15 cellular contexts compared by ENCODE assay signal in the genomic region with DNA sequence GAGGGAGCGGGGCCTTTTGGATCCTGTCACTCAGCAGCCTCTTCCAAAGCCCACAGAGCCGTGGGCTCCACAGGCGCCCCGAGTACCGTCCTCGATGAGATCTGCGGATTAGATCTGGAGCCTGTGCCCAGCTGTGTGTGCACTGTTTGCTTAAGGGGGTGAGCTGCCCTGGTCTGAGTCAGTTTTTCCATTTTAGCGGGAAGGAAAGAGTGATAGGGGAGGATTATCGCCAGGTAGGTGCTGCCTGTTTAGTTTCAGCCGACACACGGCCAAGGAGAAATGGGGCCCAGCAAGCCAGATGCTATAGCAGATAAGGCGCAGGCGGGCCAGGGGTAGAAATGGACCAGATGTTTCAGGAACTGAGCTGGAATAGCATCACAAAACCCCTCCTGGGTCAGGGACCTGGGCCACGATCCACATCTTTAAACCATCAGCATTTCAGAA. TPM values are rescaled to one million over a fixed set of nuclear protein-coding genes. Genes with fewer than 3 reads are reported as not detected.
A peak's percentile ranks its signal among the peaks of the same experiment; 100 is the strongest.
DNase-seq lines count a peak whose midpoint lies in the region; ATAC-seq and TF ChIP-seq lines count a peak whose summit lies in the region.
"Had no signal": no experiment of that assay in that cellular context is flagged by ENCODE, and none has a peak within 500 bp of the region (broad histone marks: within the 10 kb centered on the region; RNA-seq: fewer than 3 reads in every experiment).

No MANE protein-coding gene starts in this region.

- H3K79me1 ChIP-seq in mesenchymal stem cell (replicated peaks; ENCODE audit: low read length, poor library complexity, severe bottlenecking), result peaks cover 32% of the 10 kb centered on the region

- peaks cover 0 to 2% (median 2%) of the 10 kb centered on the region in 3 donors for H3K27me3 Mint-ChIP-seq in CD14-positive monocyte (ENCODE audit: low read depth in 3 of 3)
- H3K27me3 Mint-ChIP-seq in activated CD8-positive, alpha-beta memory T cell treated with anti-CD3 and anti-CD28 coated beads, Interleukin-2, amount 10 ng/mL, durations not matched to agents 7 days and 5 days, result no peaks in the 10 kb centered on the region
- H3K27me3 Mint-ChIP-seq: activated T-helper 17 cell treated with anti-CD3 and anti-CD28 coated beads, Interleukin-2, amount 50 U/mL, for 72 hours had no signal

- peak overlapping the region in 1 of 2 experiments; percentile 29 for H2BK12ac ChIP-seq in mesenchymal stem cell (ENCODE audit: low read length in 2 of 2)

- no peak overlapping the region for H3K9ac ChIP-seq in mesenchymal stem cell (ENCODE audit: low read length)

- intact Hi-C loops in CD14-positive monocyte (cut with micrococcal nuclease), result loop anchor here in 1 of 2 donors (10.0 kb wide), 1 partner anchor 215 kb away; no protein-coding TSS in a partner anchor
- intact Hi-C loops in ascending aorta (cut with DNase I), result loop anchor here (5.0 kb wide), 2 partner anchors 202 to 332 kb away; a partner anchor contains a TSS
- intact Hi-C loops in spleen (cut with DNase I; ENCODE audit: low total_unique reads), result no loop called here

- H3K4me3 Mint-ChIP-seq in CD14-positive monocyte, result no peak overlapping the region
- no peak overlapping the region for H3K4me3 Mint-ChIP-seq in activated CD8-positive, alpha-beta memory T cell treated with anti-CD3 and anti-CD28 coated beads, Interleukin-2, amount 10 ng/mL, durations not matched to agents 7 days and 5 days
- H3K4me3 Mint-ChIP-seq: activated T-helper 17 cell treated with anti-CD3 and anti-CD28 coated beads, Interleukin-2, amount 50 U/mL, for 72 hours; nephron progenitor cell; T-helper 1 cell treated with Interleukin-12 subunit alpha and Interleukin-12 subunit beta and Interleukin-4 antibody, amounts not matched to agents 30 μg/mL and 1 μg/mL, for 36 hours had no signal

- no peak overlapping the region for H3K4ac ChIP-seq in mesenchymal stem cell (ENCODE audit: low read depth in 1 of 2, low read length in 2 of 2)

- TF ChIP-seq POLR2A in spleen (IDR thresholded peaks at IDR 0.05), result no peak

- peak overlapping the region in 1 of 2 experiments; percentile 28 for H3K18ac ChIP-seq in mesenchymal stem cell (ENCODE audit: low read depth in 1 of 2, low read length in 2 of 2)

- H3K36me3 Mint-ChIP-seq in CD14-positive monocyte, result no peaks in the 10 kb centered on the region
- no peaks in the 10 kb centered on the region for H3K36me3 Mint-ChIP-seq in activated CD8-positive, alpha-beta memory T cell treated with anti-CD3 and anti-CD28 coated beads, Interleukin-2, amount 10 ng/mL, durations not matched to agents 7 days and 5 days

- H3K23ac ChIP-seq in mesenchymal stem cell (ENCODE audit: low read length in 2 of 2), result no peak overlapping the region

- CTCF ChIA-PET in activated CD8-positive, alpha-beta memory T cell treated with anti-CD3 and anti-CD28 coated beads, Interleukin-2, amount 10 ng/mL, durations not matched to agents 7 days and 5 days (lab: Charles Lee), result no interaction called here

- H3K14ac ChIP-seq in mesenchymal stem cell (ENCODE audit: low read length in 2 of 2), result no peak overlapping the region

- H3K27me3 ChIP-seq in ascending aorta, result no peaks in the 10 kb centered on the region
- H3K27me3 ChIP-seq in mesenchymal stem cell (ENCODE audit: control insufficient read depth in 1 of 2, insufficient read depth in 1 of 2, low read length in 2 of 2), result no peaks in the 10 kb centered on the region
- no peaks in the 10 kb centered on the region for H3K27me3 ChIP-seq in spleen (replicated peaks in 1 of 7)

- H3K4me2 ChIP-seq in mesenchymal stem cell (ENCODE audit: low read length, poor library complexity, severe bottlenecking), result no peak overlapping the region

- WGBS in mesenchymal stem cell, result 94% methylated on average over 14 of the region's 14 CpGs
- 84 to 88% (median 86%) methylated on average over 10 to 14 of the region's 14 CpGs for WGBS in spleen, 5 donors

- no peaks in the 10 kb centered on the region for H3K9me3 ChIP-seq in ascending aorta
- H3K9me3 ChIP-seq in mesenchymal stem cell (ENCODE audit: control insufficient read depth, low read length), result no peaks in the 10 kb centered on the region
- peaks cover 0 to 24% (median 17%) of the 10 kb centered on the region in 8 donors for H3K9me3 ChIP-seq in spleen

- H2BK120ac ChIP-seq in mesenchymal stem cell (ENCODE audit: low read depth, low read length), result no peak overlapping the region

- peaks cover 33 to 59% of the 10 kb centered on the region in 2 donors for H3K4me1 ChIP-seq in ascending aorta
- H3K4me1 ChIP-seq in mesenchymal stem cell (ENCODE audit: control insufficient read depth, insufficient read depth, low read depth, low read length), result peaks cover 47% of the 10 kb centered on the region
- peaks cover 0 to 15% (median 0%) of the 10 kb centered on the region in 6 donors for H3K4me1 ChIP-seq in spleen

- no peak overlapping the region for H2BK5ac ChIP-seq in mesenchymal stem cell (ENCODE audit: low read depth, low read length, poor library complexity, severe bottlenecking)

- no peak overlapping the region for H4K91ac ChIP-seq in mesenchymal stem cell (ENCODE audit: low read length)

- TF ChIP-seq CTCF in CD14-positive monocyte (IDR thresholded peaks at IDR 0.05), result no peak
- no peak for TF ChIP-seq CTCF in ascending aorta (IDR thresholded peaks at IDR 0.05)
- TF ChIP-seq CTCF in spleen (IDR thresholded peaks at IDR 0.05 in 8 of 11, conservative IDR thresholded peaks at IDR 0.05 in 3 of 11), result no peak

- H2AK5ac ChIP-seq in mesenchymal stem cell (ENCODE audit: low read length, severe bottlenecking), result peak overlapping the region; percentile 31

- H2AFZ ChIP-seq in mesenchymal stem cell (ENCODE audit: low read depth, low read length), result no peak overlapping the region

- no peaks in the 10 kb centered on the region for H3K36me3 ChIP-seq in ascending aorta
- peaks cover 4 to 32% of the 10 kb centered on the region in 2 experiments for H3K36me3 ChIP-seq in mesenchymal stem cell (ENCODE audit: control insufficient read depth in 1 of 2, insufficient read depth in 2 of 2, low read depth in 1 of 2, low read length in 2 of 2)
- no peaks in the 10 kb centered on the region for H3K36me3 ChIP-seq in spleen

- DNase-seq in CD14-positive monocyte (ENCODE audit: low spot score), result peak; percentile 11
- DNase-seq in ascending aorta (ENCODE audit: low spot score in 2 of 2), result peak in 1 of 2 donors; percentile 1
- no peak for DNase-seq in mesenchymal stem cell
- DNase-seq in spleen, result peak; percentile 52
- DNase-seq in stimulated activated CD4-positive, alpha-beta T cell treated with anti-CD3 and anti-CD28 coated beads, Interleukin-4, amount 100 ng/mL, for 4 hours, result no peak
- no peak for DNase-seq in NCI-H345 (lab: John Stamatoyannopoulos, UW)
- DNase-seq in activated CD8-positive, alpha-beta memory T cell treated with anti-CD3 and anti-CD28 coated beads, Interleukin-2, amount 10 ng/mL, durations not matched to agents 7 days and 5 days, result no peak
- no peak for DNase-seq in GM19240 (ENCODE audit: insufficient read length, low spot score)
- DNase-seq: GDM1, MM.1S, NCI-H1436 treated with DMSO at 0.1 percent for 48 hours, NCI-H774 had no signal

- H3K27ac Mint-ChIP-seq in CD14-positive monocyte, result no peak overlapping the region
- no peak overlapping the region for H3K27ac Mint-ChIP-seq in activated CD8-positive, alpha-beta memory T cell treated with anti-CD3 and anti-CD28 coated beads, Interleukin-2, amount 10 ng/mL, durations not matched to agents 7 days and 5 days
- H3K27ac Mint-ChIP-seq: activated T-helper 17 cell treated with anti-CD3 and anti-CD28 coated beads, Interleukin-2, amount 50 U/mL, for 72 hours; nephron progenitor cell; T-helper 1 cell treated with Interleukin-12 subunit alpha and Interleukin-12 subunit beta and Interleukin-4 antibody, amounts not matched to agents 30 μg/mL and 1 μg/mL, for 36 hours had no signal

- ATAC-seq in activated CD8-positive, alpha-beta memory T cell treated with anti-CD3 and anti-CD28 coated beads, Interleukin-2, amount 10 ng/mL, durations not matched to agents 7 days and 5 days, result no peak
- ATAC-seq: activated T-helper 17 cell treated with anti-CD3 and anti-CD28 coated beads, Interleukin-2, amount 50 U/mL, for 72 hours had no signal

- H2BK15ac ChIP-seq in mesenchymal stem cell (ENCODE audit: low read depth, poor library complexity, severe bottlenecking), result no peak overlapping the region

- H4K8ac ChIP-seq in mesenchymal stem cell (ENCODE audit: low read length), result no peak overlapping the region

- H3K4me3 ChIP-seq in ascending aorta (no peak overlapping the region), mesenchymal stem cell (ENCODE audit: insufficient read depth in 1 of 2, low read depth in 1 of 2, low read length in 2 of 2) (no peak overlapping the region), spleen (no peak overlapping the region)

- H3K4me1 Mint-ChIP-seq in CD14-positive monocyte, result no peaks in the 10 kb centered on the region
- no peaks in the 10 kb centered on the region for H3K4me1 Mint-ChIP-seq in activated CD8-positive, alpha-beta memory T cell treated with anti-CD3 and anti-CD28 coated beads, Interleukin-2, amount 10 ng/mL, durations not matched to agents 7 days and 5 days
- H3K4me1 Mint-ChIP-seq: activated T-helper 17 cell treated with anti-CD3 and anti-CD28 coated beads, Interleukin-2, amount 50 U/mL, for 72 hours had no signal

- H3K9me3 Mint-ChIP-seq in CD14-positive monocyte, result peaks cover 9 to 26% (median 15%) of the 10 kb centered on the region in 7 donors
- H3K9me3 Mint-ChIP-seq in activated CD8-positive, alpha-beta memory T cell treated with anti-CD3 and anti-CD28 coated beads, Interleukin-2, amount 10 ng/mL, durations not matched to agents 7 days and 5 days (ENCODE audit: low read depth), result no peaks in the 10 kb centered on the region

- peak overlapping the region; percentile 79 to 88 for H3K27ac ChIP-seq in ascending aorta
- no peak overlapping the region for H3K27ac ChIP-seq in mesenchymal stem cell (ENCODE audit: low read length, poor library complexity, severe bottlenecking)
- H3K27ac ChIP-seq in spleen, result peak overlapping the region in 1 of 8 donors; percentile 2

RNA-seq across cellular contexts. Expression of a gene that starts 18.1 kb away (rescaled TPM):
- polyA plus RNA-seq in CD14-positive monocyte (not detected), spleen (10 to 100 TPM in 1 of 3 donors, 1 to 10 TPM in 2; 2.6 to 12.2 (median 3.1) TPM)
- total RNA-seq in ascending aorta (99.6 TPM), spleen (10 to 100 TPM; 14.6 to 50.6 (median 28.9) TPM)
- polyA plus RNA-seq in mesenchymal stem cell (2013, experiment 1 of 2), result 754 TPM
- polyA plus RNA-seq in mesenchymal stem cell (2013, experiment 2 of 2), result 709 TPM
- under 1 TPM; 0.09 to 0.16 TPM for total RNA-seq in activated CD8-positive, alpha-beta memory T cell treated with anti-CD3 and anti-CD28 coated beads, Interleukin-2, amount 10 ng/mL, durations not matched to agents 7 days and 5 days

Comparison
In these comparisons a context has a peak if more than half of its experiments do, and no peak if none do; other contexts are left out.
1. DNase-seq: peak in CD14-positive monocyte (single experiment) and spleen (single experiment); none in mesenchymal stem cell (single experiment), stimulated activated CD4-positive, alpha-beta T cell treated with anti-CD3 and anti-CD28 coated beads, Interleukin-4, amount 100 ng/mL, for 4 hours (0 of 2), NCI-H345 (single experiment), activated CD8-positive, alpha-beta memory T cell treated with anti-CD3 and anti-CD28 coated beads, Interleukin-2, amount 10 ng/mL, durations not matched to agents 7 days and 5 days (single experiment) and GM19240 (single experiment).
2. RNA of a gene that starts 18.1 kb away (total RNA-seq): 99.6 TPM in ascending aorta (single experiment) and 14.6 to 50.6 TPM in spleen; 0.09 to 0.16 TPM in activated CD8-positive, alpha-beta memory T cell treated with anti-CD3 and anti-CD28 coated beads, Interleukin-2, amount 10 ng/mL, durations not matched to agents 7 days and 5 days; every median in the first group is over 10 times any median in the second.